8 cellular contexts compared by ENCODE assay signal in genomic region chr5:157266286-157267007, GRCh38. TPM values are rescaled to one million over a fixed set of nuclear protein-coding genes. Genes with fewer than 3 reads are reported as not detected.
A peak's percentile ranks its signal among the peaks of the same experiment; 100 is the strongest.
DNase-seq lines count a peak whose midpoint lies in the region; ATAC-seq and TF ChIP-seq lines count a peak whose summit lies in the region.

No MANE protein-coding gene starts in this region.

- peak; percentile 9 for TF ChIP-seq CTCF in CD14-positive monocyte (IDR thresholded peaks at IDR 0.05)
- TF ChIP-seq CTCF in chondrocyte (IDR thresholded peaks at IDR 0.05), result peak; percentile 60
- TF ChIP-seq CTCF in lower lobe of right lung (IDR thresholded peaks at IDR 0.05), result no peak
- no peak for TF ChIP-seq CTCF in suprapubic skin (IDR thresholded peaks at IDR 0.05)

- H3K27ac Mint-ChIP-seq in CD14-positive monocyte (peak overlapping the region in 4 of 7 donors; percentile 37 to 70 (median 52)), chondrocyte (ENCODE audit: unreplicated experiment) (no peak overlapping the region)

- no peaks in the 10 kb centered on the region for H3K27me3 ChIP-seq in lower lobe of right lung (ENCODE audit: low read depth)
- peaks cover 9% of the 10 kb centered on the region for H3K27me3 ChIP-seq in suprapubic skin

- 26% methylated on average over 10 of the region's 62 CpGs for whole genome bisulfite sequencing in suprapubic skin

- H3K4me3 ChIP-seq in lower lobe of right lung (peak overlapping the region; percentile 68), suprapubic skin (peak overlapping the region; percentile 75)

- intact Hi-C loops in CD14-positive monocyte (cut with micrococcal nuclease), result no loop called here
- intact Hi-C loops in lower lobe of right lung (cut with DNase I), result no loop called here

- no peaks in the 10 kb centered on the region for H3K36me3 ChIP-seq in lower lobe of right lung
- no peaks in the 10 kb centered on the region for H3K36me3 ChIP-seq in suprapubic skin

- TF ChIP-seq POLR2A in suprapubic skin (IDR thresholded peaks at IDR 0.05), result no peak

- ATAC-seq in GM19035 (IDR thresholded peaks at IDR 0.05; ENCODE audit: unreplicated experiment), result peak; percentile 51
- ATAC-seq in HG03175 (IDR thresholded peaks at IDR 0.05; ENCODE audit: unreplicated experiment), result peak; percentile 53
- ATAC-seq in lower lobe of right lung, result peak; percentile 58 to 64

- H3K9me3 Mint-ChIP-seq in CD14-positive monocyte (peaks cover 0 to 2% (median 0%) of the 10 kb centered on the region in 7 donors), chondrocyte (ENCODE audit: low read depth) (no peaks in the 10 kb centered on the region)

- peaks cover 8 to 19% of the 10 kb centered on the region in 2 donors for H3K36me3 Mint-ChIP-seq in CD14-positive monocyte
- H3K36me3 Mint-ChIP-seq in chondrocyte (ENCODE audit: low read depth), result no peaks in the 10 kb centered on the region

- DNase-seq in CD14-positive monocyte (ENCODE audit: low spot score), result no peak
- DNase-seq in T follicular helper cell (ENCODE audit: low read depth), result peak; percentile 38
- DNase-seq in chondrocyte (ENCODE audit: low spot score), result no peak
- peak; percentile 73 for DNase-seq in lower lobe of right lung
- no peak for DNase-seq in suprapubic skin (ENCODE audit: low spot score in 2 of 2)
- no peak for DNase-seq in GM03348 (ENCODE audit: low spot score)

- H3K4me1 ChIP-seq in lower lobe of right lung (peaks cover 48% of the 10 kb centered on the region), suprapubic skin (peaks cover 28% of the 10 kb centered on the region)

- peaks cover 5 to 13% (median 7%) of the 10 kb centered on the region in 3 donors for H3K27me3 Mint-ChIP-seq in CD14-positive monocyte (ENCODE audit: low read depth in 3 of 3)
- H3K27me3 Mint-ChIP-seq in chondrocyte (ENCODE audit: low read depth), result peaks cover 2% of the 10 kb centered on the region

- no peak for TF ChIP-seq EP300 in suprapubic skin (IDR thresholded peaks at IDR 0.05)

- H3K9me3 ChIP-seq in lower lobe of right lung (no peaks in the 10 kb centered on the region), suprapubic skin (no peaks in the 10 kb centered on the region)

- H3K4me3 Mint-ChIP-seq in CD14-positive monocyte (peak overlapping the region; percentile 83 to 87), chondrocyte (ENCODE audit: unreplicated experiment) (peak overlapping the region; percentile 60)

- H3K4me1 Mint-ChIP-seq in CD14-positive monocyte (peaks cover 64% of the 10 kb centered on the region), chondrocyte (ENCODE audit: low read depth) (peaks cover 6% of the 10 kb centered on the region)

- peak overlapping the region; percentile 82 for H3K27ac ChIP-seq in lower lobe of right lung
- no peak overlapping the region for H3K27ac ChIP-seq in suprapubic skin

RNA-seq across cellular contexts. Expression of gene CYFIP2, which starts 0.5 kb away (rescaled TPM):
- polyA plus RNA-seq in CD14-positive monocyte, result 10 to 100 TPM; 33.6 to 45.6 TPM
- total RNA-seq in chondrocyte, result 15.7 to 39.6 TPM (median 37.4 TPM) in 3 replicates
- total RNA-seq in lower lobe of right lung, result 36.6 TPM
- 10 to 100 TPM; 12.7 to 17.1 (median 14.9) TPM for total RNA-seq in suprapubic skin

Comparison
In these comparisons a context has a peak if more than half of its experiments do, and no peak if none do; other contexts are left out.
1. DNase-seq: peak in T follicular helper cell (single experiment) and lower lobe of right lung (single experiment); none in CD14-positive monocyte (single experiment), chondrocyte (single experiment), suprapubic skin (0 of 2) and GM03348 (single experiment).
2. CTCF ChIP-seq: peak in CD14-positive monocyte (single experiment) and chondrocyte (single experiment); none in lower lobe of right lung (single experiment) and suprapubic skin (0 of 2).
3. Peak in every context shown above with its lines, with median percentiles within 50 percentile points of each other: ATAC-seq.